Comparison of ENCODE assay signal across 8 cellular contexts in genomic region chr10:96089116-96089515, GRCh38. TPM values are rescaled to one million over a fixed set of nuclear protein-coding genes. Genes with fewer than 3 reads are reported as not detected.
A peak's percentile ranks its signal among the peaks of the same experiment; 100 is the strongest.
DNase-seq lines count a peak whose midpoint lies in the region; ATAC-seq and TF ChIP-seq lines count a peak whose summit lies in the region.

No MANE protein-coding gene starts in this region.

- H3K4me1 Mint-ChIP-seq in activated CD4-positive, alpha-beta T cell treated with anti-CD3 and anti-CD28 coated beads for 36 hours: peaks cover 6% of the 10 kb centered on the region
- H3K4me1 Mint-ChIP-seq in stimulated activated memory B cell treated with anti-CD40 and anti-IgM and Interleukin-4, amounts not matched to agents 10 μg/mL and 1 μg/mL and 100 μg/mL, for 72 hours: no peaks in the 10 kb centered on the region

- DNase-seq in activated CD4-positive, alpha-beta T cell treated with anti-CD3 and anti-CD28 coated beads for 36 hours: no peak
- no peak for DNase-seq in activated CD4-positive, alpha-beta T cell treated with anti-CD3 and anti-CD28 coated beads, Interleukin-2, amount 50 U/mL, for 4 hours
- no peak for DNase-seq in vagina (ENCODE audit: extremely low spot score in 2 of 2)
- no peak for DNase-seq in KG1 (lab: John Stamatoyannopoulos, UW)
- no peak for DNase-seq in stimulated activated CD4-positive, alpha-beta T cell treated with anti-CD3 and anti-CD28 coated beads, Interleukin-2, amount 100 ng/mL, for 48 hours

- H3K9me3 ChIP-seq in gastroesophageal sphincter (no peaks in the 10 kb centered on the region), vagina (no peaks in the 10 kb centered on the region)

- TF ChIP-seq EP300 in gastroesophageal sphincter (IDR thresholded peaks at IDR 0.05): no peak

- no peak overlapping the region for H3K27ac Mint-ChIP-seq in activated CD4-positive, alpha-beta T cell treated with anti-CD3 and anti-CD28 coated beads for 36 hours
- H3K27ac Mint-ChIP-seq in stimulated activated memory B cell treated with anti-CD40 and anti-IgM and Interleukin-4, amounts not matched to agents 10 μg/mL and 1 μg/mL and 100 μg/mL, for 72 hours: peak overlapping the region; percentile 92

- CTCF ChIA-PET in activated CD4-positive, alpha-beta T cell treated with anti-CD3 and anti-CD28 coated beads for 36 hours (lab: Charles Lee): interaction anchor here (0.6 to 3.3 kb wide), 6 partner anchors 13 to 233 kb away, joined by 3 to 13 read pairs (median 6); partner anchors contain the start of gene ZNF518A

- H3K27ac ChIP-seq in VCaP: peak overlapping the region; percentile 87
- no peak overlapping the region for H3K27ac ChIP-seq in gastroesophageal sphincter
- H3K27ac ChIP-seq in vagina: no peak overlapping the region

- no peak for TF ChIP-seq POLR2A in gastroesophageal sphincter (IDR thresholded peaks at IDR 0.05)
- TF ChIP-seq POLR2A in vagina (IDR thresholded peaks at IDR 0.05): no peak

- POLR2A ChIA-PET in activated CD4-positive, alpha-beta T cell treated with anti-CD3 and anti-CD28 coated beads for 36 hours (lab: Charles Lee): interaction anchor here (0.7 to 2.3 kb wide), 5 partner anchors 13 to 1187 kb away, joined by 3 to 49 read pairs (median 3); partner anchors contain the start of gene ZNF518A

- H3K36me3 ChIP-seq in gastroesophageal sphincter (peaks cover 0 to 14% of the 10 kb centered on the region in 2 donors), vagina (no peaks in the 10 kb centered on the region)

- peaks cover 5% of the 10 kb centered on the region for H3K36me3 Mint-ChIP-seq in activated CD4-positive, alpha-beta T cell treated with anti-CD3 and anti-CD28 coated beads for 36 hours (ENCODE audit: low read depth)
- peaks cover 20% of the 10 kb centered on the region for H3K36me3 Mint-ChIP-seq in stimulated activated memory B cell treated with anti-CD40 and anti-IgM and Interleukin-4, amounts not matched to agents 10 μg/mL and 1 μg/mL and 100 μg/mL, for 72 hours

- intact Hi-C loops in activated CD4-positive, alpha-beta T cell treated with anti-CD3 and anti-CD28 coated beads for 36 hours (cut with DNase I, micrococcal nuclease): loop anchor here in 1 of 2 experiments (1.0 kb wide), 1 partner anchor 26 kb away; no protein-coding TSS in a partner anchor
- intact Hi-C loops in vagina (cut with DNase I): no loop called here

- TF ChIP-seq CTCF in VCaP (conservative IDR thresholded peaks at IDR 0.05) (no peak), gastroesophageal sphincter (IDR thresholded peaks at IDR 0.05) (no peak), vagina (IDR thresholded peaks at IDR 0.05) (no peak)

- peak overlapping the region; percentile 65 to 66 for H3K4me3 ChIP-seq in gastroesophageal sphincter
- H3K4me3 ChIP-seq in vagina: peak overlapping the region in 1 of 2 donors; percentile 73

- H3K9me3 Mint-ChIP-seq in activated CD4-positive, alpha-beta T cell treated with anti-CD3 and anti-CD28 coated beads for 36 hours (ENCODE audit: low read depth): no peaks in the 10 kb centered on the region
- H3K9me3 Mint-ChIP-seq in stimulated activated memory B cell treated with anti-CD40 and anti-IgM and Interleukin-4, amounts not matched to agents 10 μg/mL and 1 μg/mL and 100 μg/mL, for 72 hours: peaks cover 3% of the 10 kb centered on the region

- peaks cover 0 to 6% (median 0%) of the 10 kb centered on the region in 3 donors for H3K4me1 ChIP-seq in gastroesophageal sphincter
- H3K4me1 ChIP-seq in vagina: peaks cover 5% of the 10 kb centered on the region

- H3K27me3 ChIP-seq in gastroesophageal sphincter (peaks cover 20% of the 10 kb centered on the region), vagina (no peaks in the 10 kb centered on the region)

- H3K27me3 Mint-ChIP-seq in activated CD4-positive, alpha-beta T cell treated with anti-CD3 and anti-CD28 coated beads for 36 hours: peaks cover 13% of the 10 kb centered on the region
- H3K27me3 Mint-ChIP-seq in stimulated activated memory B cell treated with anti-CD40 and anti-IgM and Interleukin-4, amounts not matched to agents 10 μg/mL and 1 μg/mL and 100 μg/mL, for 72 hours: peaks cover 26% of the 10 kb centered on the region

- peak overlapping the region; percentile 92 for H3K4me3 Mint-ChIP-seq in activated CD4-positive, alpha-beta T cell treated with anti-CD3 and anti-CD28 coated beads for 36 hours
- H3K4me3 Mint-ChIP-seq in stimulated activated memory B cell treated with anti-CD40 and anti-IgM and Interleukin-4, amounts not matched to agents 10 μg/mL and 1 μg/mL and 100 μg/mL, for 72 hours: peak overlapping the region; percentile 80

- ATAC-seq in activated CD4-positive, alpha-beta T cell treated with anti-CD3 and anti-CD28 coated beads for 36 hours: no peak
- no peak for ATAC-seq in gastroesophageal sphincter
- no peak for ATAC-seq in stimulated activated memory B cell treated with anti-CD40 and anti-IgM and Interleukin-4, amounts not matched to agents 10 μg/mL and 1 μg/mL and 100 μg/mL, for 72 hours

- 88 to 89% methylated on average over 2 of the region's 2 CpGs for WGBS in gastroesophageal sphincter (ENCODE audit: low coverage in 1 of 2), 2 donors

RNA-seq across cellular contexts. Expression of gene ZNF518A, which starts 41.0 kb away (rescaled TPM):
- total RNA-seq in activated CD4-positive, alpha-beta T cell treated with anti-CD3 and anti-CD28 coated beads for 36 hours: 10 to 100 TPM; 13.9 to 14.2 TPM
- total RNA-seq in gastroesophageal sphincter: 10 to 100 TPM; 14.4 to 26.3 (median 16.4) TPM
- total RNA-seq in vagina: 12.5 TPM

RNA-seq across cellular contexts. Expression of gene CCNJ, which starts 45.7 kb away (rescaled TPM):
- total RNA-seq in activated CD4-positive, alpha-beta T cell treated with anti-CD3 and anti-CD28 coated beads for 36 hours: 1 to 10 TPM; 4.4 to 4.5 TPM
- total RNA-seq in gastroesophageal sphincter (1 to 10 TPM; 3.1 to 5.3 (median 4.4) TPM), vagina (6.9 TPM)
